ENCODE assay signal across 8 cellular contexts in the genomic region with DNA sequence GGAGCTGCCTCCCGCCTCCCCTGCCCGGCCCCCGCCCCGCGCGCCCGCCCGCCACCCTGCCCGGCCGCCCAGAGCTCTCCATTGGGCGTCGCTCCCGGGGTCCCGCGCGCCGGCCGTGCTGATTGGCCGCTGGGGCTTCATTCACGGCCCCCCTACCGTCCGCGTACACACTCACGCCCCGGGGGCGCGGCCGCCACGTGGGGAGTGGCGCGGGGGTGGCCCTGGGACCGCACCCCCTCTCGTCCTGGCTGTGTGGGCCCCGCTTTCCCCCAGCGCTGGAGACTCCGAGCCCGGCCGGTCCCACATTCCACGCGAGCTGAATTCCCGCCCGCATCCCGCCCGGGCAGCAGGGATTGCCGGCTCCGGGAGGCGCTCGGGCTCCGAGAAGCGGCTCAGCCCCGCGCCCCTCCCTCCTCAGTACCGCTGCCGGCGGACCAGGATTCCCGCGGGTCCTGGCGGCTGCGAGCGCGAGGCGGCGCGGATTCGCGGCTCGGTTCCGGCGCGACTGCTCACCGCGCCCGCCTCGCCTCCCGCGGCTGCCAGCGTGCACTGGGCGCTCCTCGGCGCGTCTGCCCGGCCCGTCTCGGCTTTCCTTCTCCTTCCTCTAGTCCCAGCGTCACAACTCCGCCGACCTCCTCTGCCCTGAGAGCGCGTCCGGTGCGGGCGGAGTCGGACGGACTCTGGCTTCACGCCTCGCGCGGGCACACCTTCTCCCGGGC. TPM values are rescaled to one million over a fixed set of nuclear protein-coding genes. Genes with fewer than 3 reads are reported as not detected.
DNase-seq lines count a peak whose midpoint lies in the region; ATAC-seq, FAIRE-seq and TF ChIP-seq lines count a peak whose summit lies in the region.

No MANE protein-coding gene starts in this region.

- H3K27ac ChIP-seq in dorsolateral prefrontal cortex = peak overlapping the region in 39 of 59 donors; percentile 1 to 73 (median 51)
- no peak overlapping the region for H3K27ac ChIP-seq in right lobe of liver

- peak; percentile 54 for FAIRE-seq in GM12892 (lab: Jason Lieb, UNC)

- H3K4me1 ChIP-seq in right lobe of liver = peaks cover 0 to 7% (median 3%) of the 10 kb centered on the region in 4 donors

- no peaks in the 10 kb centered on the region for H3K9me3 ChIP-seq in right lobe of liver

- H3K4me3 ChIP-seq in dorsolateral prefrontal cortex = peak overlapping the region; percentile 49 to 81 (median 68)
- H3K4me3 ChIP-seq in right lobe of liver = peak overlapping the region; percentile 32 to 54 (median 49)

- WGBS in right lobe of liver (ENCODE audit: insufficient coverage, low coverage, low lambda C conversion rate, missing lambda C conversion rate) = 0% methylated on average over 6 of the region's 99 CpGs

- TF ChIP-seq POLR2A in GM12892 (IDR thresholded peaks at IDR 0.05; ENCODE audit: low read depth, low read length) = no peak
- TF ChIP-seq POLR2A in right lobe of liver (IDR thresholded peaks at IDR 0.05) = no peak

- ATAC-seq in HG02852 (IDR thresholded peaks at IDR 0.05; ENCODE audit: unreplicated experiment) (peak; percentile 58), right lobe of liver (peak; percentile 90 to 92 (median 91))

- TF ChIP-seq CTCF in dorsolateral prefrontal cortex (IDR thresholded peaks at IDR 0.05 in 54 of 56, conservative IDR thresholded peaks at IDR 0.05 in 2 of 56; ENCODE audit: low read depth in 1 of 56, partially characterized antibody in 56 of 56) (peak in 28 of 56 donors; percentile 6 to 47 (median 26)), right lobe of liver (IDR thresholded peaks at IDR 0.05) (no peak)

- no peaks in the 10 kb centered on the region for H3K36me3 ChIP-seq in right lobe of liver

- peaks cover 0 to 39% (median 22%) of the 10 kb centered on the region in 45 donors for H3K27me3 ChIP-seq in dorsolateral prefrontal cortex
- peaks cover 10 to 17% of the 10 kb centered on the region in 2 donors for H3K27me3 ChIP-seq in right lobe of liver

- intact Hi-C loops in dorsolateral prefrontal cortex (cut with DNase I) (loop anchor here (5.0 to 10.0 kb wide), 2 partner anchors 90 to 538 kb away; no protein-coding TSS in a partner anchor), right lobe of liver (cut with DNase I) (loop anchor here in 1 of 2 donors (10.0 kb wide), 1 partner anchor 98 kb away; no protein-coding TSS in a partner anchor)

- DNase-seq in GM12892 (ENCODE audit: insufficient read length) (peak; percentile 88), NCI-H2196 treated with DMSO at 0.1 percent for 48 hours (lab: John Stamatoyannopoulos, UW; ENCODE audit: unreplicated experiment) (peak; percentile 76), dorsolateral prefrontal cortex (peak; percentile 70 to 93 (median 90)), right lobe of liver (peak; percentile 76 to 90 (median 87))
- DNase-seq in activated CD4-positive, alpha-beta T cell treated with anti-CD3 and anti-CD28 coated beads, Interleukin-2, amount 50 U/mL, for 48 hours = peak; percentile 78 to 81
- peak; percentile 82 for DNase-seq in stimulated activated CD4-positive, alpha-beta T cell treated with anti-CD3 and anti-CD28 coated beads, Interleukin-4, amount 100 ng/mL, for 1 hour
- DNase-seq in NK-92 treated with Interleukin-12 subunit alpha and Interleukin-12 subunit beta, amount 100 ng/mL, for 24 hours (lab: John Stamatoyannopoulos, UW) = no peak

RNA-seq across cellular contexts. Expression of gene POU3F1, which starts 0.5 kb away (rescaled TPM):
- polyA plus RNA-seq in GM12892 (2012; ENCODE audit: missing spikeins) = 0.19 TPM
- total RNA-seq in dorsolateral prefrontal cortex (1 to 10 TPM; 1.6 to 8.4 (median 4.4) TPM), right lobe of liver (under 1 TPM in 1 of 6 experiments, not detected in 5; 0.09 TPM)

RNA-seq across cellular contexts. Expression of gene UTP11, which starts 34.5 kb away (rescaled TPM):
- 44.4 TPM for polyA plus RNA-seq in GM12892 (2012; ENCODE audit: missing spikeins)
- total RNA-seq in dorsolateral prefrontal cortex = 10 to 100 TPM; 13.6 to 33.4 (median 24.4) TPM
- 10 to 100 TPM in 5 of 6 experiments, 1 to 10 TPM in 1; 6.8 to 33.1 (median 12.8) TPM for total RNA-seq in right lobe of liver

RNA-seq across cellular contexts. Expression of gene FHL3, which starts 41.7 kb away (rescaled TPM):
- 9.3 TPM for polyA plus RNA-seq in GM12892 (2012; ENCODE audit: missing spikeins)
- total RNA-seq in dorsolateral prefrontal cortex (10 to 100 TPM in 51 of 120 experiments, 1 to 10 TPM in 69; 5.8 to 18.5 (median 9.6) TPM), right lobe of liver (1 to 10 TPM; 1.3 to 7.1 (median 4.4) TPM)

RNA-seq across cellular contexts. Expression of gene SF3A3, which starts 57.2 kb away (rescaled TPM):
- 78.0 TPM for polyA plus RNA-seq in GM12892 (2012; ENCODE audit: missing spikeins)
- total RNA-seq in dorsolateral prefrontal cortex = 10 to 100 TPM; 30.2 to 67.9 (median 44.5) TPM
- 10 to 100 TPM; 13.6 to 32.1 (median 20.8) TPM for total RNA-seq in right lobe of liver

Comparison
In these comparisons a context has a peak if more than half of its experiments do, and no peak if none do; other contexts are left out.
1. H3K27ac ChIP-seq: peak in dorsolateral prefrontal cortex (39 of 59); none in right lobe of liver (0 of 3).